18 cellular contexts compared by ENCODE assay signal in the genomic region with DNA sequence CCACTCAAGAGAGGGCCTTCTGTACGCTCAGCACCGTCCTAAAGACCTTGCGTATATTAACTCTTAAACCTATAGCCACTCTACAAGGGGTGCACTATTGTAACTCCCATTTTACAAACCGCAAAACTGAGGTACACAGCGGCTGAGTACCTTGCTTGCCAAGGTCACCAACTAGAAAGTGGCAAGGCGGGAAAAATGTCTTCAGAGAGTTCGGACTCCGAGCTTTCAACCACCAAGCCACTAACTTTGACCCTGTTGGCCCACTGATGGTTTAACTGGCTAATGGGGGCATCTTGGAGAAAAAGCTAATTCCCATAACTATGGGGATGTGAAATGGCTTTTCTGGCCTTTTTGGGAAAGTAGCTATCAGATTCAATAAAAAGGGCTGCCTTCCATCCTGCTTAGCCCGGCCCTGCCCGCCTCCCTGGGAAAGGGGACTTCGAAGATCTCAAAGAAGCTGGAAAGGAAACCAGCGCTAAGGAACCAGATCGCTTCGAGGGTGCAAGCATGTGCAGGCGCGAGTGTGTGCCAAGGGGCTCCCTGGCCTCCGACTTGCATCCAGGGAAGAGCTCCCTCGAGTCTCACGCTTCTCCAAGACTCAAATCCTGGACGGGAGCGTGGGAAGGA. TPM values are rescaled to one million over a fixed set of nuclear protein-coding genes. Genes with fewer than 3 reads are reported as not detected.
DNase-seq lines count a peak whose midpoint lies in the region; ATAC-seq, FAIRE-seq and TF ChIP-seq lines count a peak whose summit lies in the region.
"Had no signal": no experiment of that assay in that cellular context is flagged by ENCODE, and none has a peak within 500 bp of the region (broad histone marks: within the 10 kb centered on the region; RNA-seq: fewer than 3 reads in every experiment).

No MANE protein-coding gene starts in this region.

- peaks cover 86% of the 10 kb centered on the region for H3K27me3 ChIP-seq in CD4-positive, alpha-beta T cell (ENCODE audit: control insufficient read depth, insufficient read depth, low read length)
- H3K27me3 ChIP-seq: MG63, ovary, testis had no signal

- TF ChIP-seq CTCF in CD4-positive, alpha-beta T cell (IDR thresholded peaks at IDR 0.05): no peak
- TF ChIP-seq CTCF in coronary artery (IDR thresholded peaks at IDR 0.05): no peak

- POLR2A ChIA-PET in CD4-positive, alpha-beta T cell (lab: Charles Lee): interaction anchor here (0.6 kb wide), 1 partner anchor 175 kb away, joined by 3 read pairs; no protein-coding TSS in a partner anchor

- H3K4me3 Mint-ChIP-seq in CD4-positive, alpha-beta T cell: peak overlapping the region; percentile 72
- peak overlapping the region; percentile 7 for H3K4me3 Mint-ChIP-seq in natural killer cell treated with Interleukin-12 subunit alpha and Interleukin-12 subunit beta and Interleukin-15 and Interleukin-18, amount 100 ng/mL, for 72 hours

- H3K4me1 Mint-ChIP-seq in CD4-positive, alpha-beta T cell (ENCODE audit: low read depth): peaks cover 43% of the 10 kb centered on the region
- H3K4me1 Mint-ChIP-seq in natural killer cell treated with Interleukin-12 subunit alpha and Interleukin-12 subunit beta and Interleukin-15 and Interleukin-18, amount 100 ng/mL, for 72 hours (ENCODE audit: low read depth in 2 of 2): peaks cover 6 to 12% of the 10 kb centered on the region in 2 donors

- FAIRE-seq in urothelium cell line (lab: Jason Lieb, UNC): no peak

- intact Hi-C loops in CD4-positive, alpha-beta T cell (cut with DNase I, micrococcal nuclease): no loop called here

- CTCF ChIA-PET in CD4-positive, alpha-beta T cell (lab: Charles Lee): no interaction called here

- H3K4me3 ChIP-seq in coronary artery: no peak overlapping the region
- H3K4me3 ChIP-seq: MG63, ovary had no signal

- H3K36me3 Mint-ChIP-seq in CD4-positive, alpha-beta T cell (ENCODE audit: low read depth): no peaks in the 10 kb centered on the region
- H3K36me3 Mint-ChIP-seq in natural killer cell treated with Interleukin-12 subunit alpha and Interleukin-12 subunit beta and Interleukin-15 and Interleukin-18, amount 100 ng/mL, for 72 hours: peaks cover 8% of the 10 kb centered on the region

- no peak overlapping the region for H3K27ac ChIP-seq in CD4-positive, alpha-beta T cell (ENCODE audit: low read depth, low read length)
- H3K27ac ChIP-seq in coronary artery: no peak overlapping the region
- H3K27ac ChIP-seq: BLaER1 treated with 17β-estradiol and CSF1 and Interleukin-3, amounts not matched to agents 10 nM and 100 nM; ovary; testis had no signal

- no peaks in the 10 kb centered on the region for H3K9me3 Mint-ChIP-seq in CD4-positive, alpha-beta T cell
- no peaks in the 10 kb centered on the region for H3K9me3 Mint-ChIP-seq in natural killer cell treated with Interleukin-12 subunit alpha and Interleukin-12 subunit beta and Interleukin-15 and Interleukin-18, amount 100 ng/mL, for 72 hours

- no peak for ATAC-seq in CD4-positive, alpha-beta T cell (ENCODE audit: poor library complexity)
- no peak for ATAC-seq in natural killer cell treated with Interleukin-12 subunit alpha and Interleukin-12 subunit beta and Interleukin-15 and Interleukin-18, amount 100 ng/mL, for 72 hours

- no peak for DNase-seq in CD4-positive, alpha-beta T cell
- DNase-seq in ELF-1 (ENCODE audit: low read depth, low spot score) (peak; percentile 58), astrocyte of the hippocampus (ENCODE audit: low read depth, low spot score) (peak; percentile 9), T1000 (lab: John Stamatoyannopoulos, UW) (no peak), coronary artery (ENCODE audit: low spot score) (no peak), urothelium cell line (ENCODE audit: low spot score) (no peak)
- no peak for DNase-seq in natural killer cell treated with Interleukin-12 subunit alpha and Interleukin-12 subunit beta and Interleukin-15 and Interleukin-18, amount 100 ng/mL, for 72 hours (ENCODE audit: low spot score)
- DNase-seq: activated gamma-delta T cell; effector memory CD4-positive, alpha-beta T cell; mammary epithelial cell; MG63; NCI-H2081; testis had no signal

- no peaks in the 10 kb centered on the region for H3K9me3 ChIP-seq in CD4-positive, alpha-beta T cell (ENCODE audit: control insufficient read depth, low read length)
- H3K9me3 ChIP-seq: breast epithelium, MG63, ovary, testis had no signal

- peaks cover 78% of the 10 kb centered on the region for H3K27me3 Mint-ChIP-seq in CD4-positive, alpha-beta T cell
- peaks cover 43 to 67% of the 10 kb centered on the region in 2 donors for H3K27me3 Mint-ChIP-seq in natural killer cell treated with Interleukin-12 subunit alpha and Interleukin-12 subunit beta and Interleukin-15 and Interleukin-18, amount 100 ng/mL, for 72 hours

- no peak overlapping the region for H3K27ac Mint-ChIP-seq in CD4-positive, alpha-beta T cell
- H3K27ac Mint-ChIP-seq in natural killer cell treated with Interleukin-12 subunit alpha and Interleukin-12 subunit beta and Interleukin-15 and Interleukin-18, amount 100 ng/mL, for 72 hours: no peak overlapping the region

RNA-seq across cellular contexts. Expression of a gene that starts 2.4 kb away (rescaled TPM):
- total RNA-seq in CD4-positive, alpha-beta T cell: not detected
- not detected for total RNA-seq in natural killer cell treated with Interleukin-12 subunit alpha and Interleukin-12 subunit beta and Interleukin-15 and Interleukin-18, amount 100 ng/mL, for 72 hours
- total RNA-seq: mammary epithelial cell, RPMI7951 had no signal

RNA-seq across cellular contexts. Expression of a gene that starts 57.4 kb away (rescaled TPM):
- not detected for total RNA-seq in CD4-positive, alpha-beta T cell
- not detected for total RNA-seq in natural killer cell treated with Interleukin-12 subunit alpha and Interleukin-12 subunit beta and Interleukin-15 and Interleukin-18, amount 100 ng/mL, for 72 hours
- total RNA-seq: HT-29, RPMI7951 had no signal

Comparison
In these comparisons a context has a peak if more than half of its experiments do, and no peak if none do; other contexts are left out.
1. DNase-seq: peak in ELF-1 (single experiment) and astrocyte of the hippocampus (single experiment); none in CD4-positive, alpha-beta T cell (0 of 10), natural killer cell treated with Interleukin-12 subunit alpha and Interleukin-12 subunit beta and Interleukin-15 and Interleukin-18, amount 100 ng/mL, for 72 hours (single experiment), T1000 (single experiment), coronary artery (single experiment) and urothelium cell line (single experiment).